ENCODE assay signal across 8 cellular contexts in genomic region chr10:102245101-102245931, GRCh38. TPM values are rescaled to one million over a fixed set of nuclear protein-coding genes. Genes with fewer than 3 reads are reported as not detected.
DNase-seq lines count a peak whose midpoint lies in the region; ATAC-seq and TF ChIP-seq lines count a peak whose summit lies in the region.

Gene GBF1 (plus strand): TSS chr10:102245532. CDS start chr10:102258939, 13,407 bp downstream.

- H3K27ac Mint-ChIP-seq in progenitor cell of endocrine pancreas = peak within 1 kb of the TSS; percentile 99

- intact Hi-C loops in left ventricle myocardium inferior (cut with micrococcal nuclease) = no loop called here

- H3K27me3 Mint-ChIP-seq in progenitor cell of endocrine pancreas = peaks cover 33% of the 10 kb centered on the region

- no peaks in the 10 kb centered on the region for H3K9me3 ChIP-seq in left ventricle myocardium inferior (replicated peaks)

- H3K27me3 ChIP-seq in left ventricle myocardium inferior (ENCODE audit: low read depth) = no peaks in the 10 kb centered on the region

- ATAC-seq in GM18498 (IDR thresholded peaks at IDR 0.05; ENCODE audit: unreplicated experiment) = peak; percentile 91
- peak; percentile 85 for ATAC-seq in HG02938 (IDR thresholded peaks at IDR 0.05; ENCODE audit: unreplicated experiment)

- no peaks in the 10 kb centered on the region for H3K9me3 Mint-ChIP-seq in progenitor cell of endocrine pancreas (ENCODE audit: low read depth)

- peaks cover 1% of the 10 kb centered on the region for H3K36me3 Mint-ChIP-seq in progenitor cell of endocrine pancreas (ENCODE audit: insufficient read depth)

- no peaks in the 10 kb centered on the region for H3K36me3 ChIP-seq in left ventricle myocardium inferior

- peaks cover 35% of the 10 kb centered on the region for H3K4me1 Mint-ChIP-seq in progenitor cell of endocrine pancreas (ENCODE audit: low read depth)

- TF ChIP-seq CTCF in left ventricle myocardium inferior (IDR thresholded peaks at IDR 0.05; ENCODE audit: borderline replicate concordance) = no peak
- TF ChIP-seq CTCF in progenitor cell of endocrine pancreas (IDR thresholded peaks at IDR 0.05; ENCODE audit: unreplicated experiment) = no peak

- H3K4me3 Mint-ChIP-seq in progenitor cell of endocrine pancreas (ENCODE audit: low read depth) = peak within 1 kb of the TSS; percentile 99

- peaks cover 79% of the 10 kb centered on the region for H3K4me1 ChIP-seq in left ventricle myocardium inferior

- DNase-seq in NCI-H187 (lab: John Stamatoyannopoulos, UW) (peak; percentile 81 to 87), T-helper 2 cell (peak; percentile 68 to 99 (median 85)), left ventricle myocardium inferior (peak; percentile 91), progenitor cell of endocrine pancreas (ENCODE audit: low spot score, unreplicated experiment) (peak; percentile 72), ureter (ENCODE audit: low spot score) (peak; percentile 93)

- H3K27ac ChIP-seq in angular gyrus (ENCODE audit: low read depth, low read length) (peak within 1 kb of the TSS; percentile 69), left ventricle myocardium inferior (replicated peaks) (peak within 1 kb of the TSS; percentile 92)

- peak within 1 kb of the TSS; percentile 74 for H3K4me3 ChIP-seq in left ventricle myocardium inferior

RNA-seq across cellular contexts. Expression of gene GBF1, which starts in this region (rescaled TPM):
- 43.2 TPM for total RNA-seq in left ventricle myocardium inferior
- total RNA-seq in progenitor cell of endocrine pancreas = 52.3 and 54.6 TPM in 2 replicates
- 64.4 TPM for total RNA-seq in ureter

Comparison
In these comparisons a context has a peak if more than half of its experiments do, and no peak if none do; other contexts are left out.
1. Peak in every context shown above with its lines: DNase-seq, ATAC-seq, H3K4me3 ChIP-seq and H3K27ac ChIP-seq.